8 cellular contexts compared by ENCODE assay signal in genomic region chr4:86593726-86594558, GRCh38. TPM values are rescaled to one million over a fixed set of nuclear protein-coding genes. Genes with fewer than 3 reads are reported as not detected.
A peak's percentile ranks its signal among the peaks of the same experiment; 100 is the strongest.
DNase-seq lines count a peak whose midpoint lies in the region; ATAC-seq and TF ChIP-seq lines count a peak whose summit lies in the region.

Gene PTPN13 (plus strand): TSS chr4:86594315. CDS start chr4:86635257, 40,942 bp downstream.

- ATAC-seq in GM19025 (IDR thresholded peaks at IDR 0.05; ENCODE audit: low read depth, unreplicated experiment) = peak; percentile 99
- ATAC-seq in HG03196 (IDR thresholded peaks at IDR 0.05; ENCODE audit: unreplicated experiment) = peak; percentile 97

- H3K27ac ChIP-seq in ectodermal cell (ENCODE audit: insufficient read depth, low read depth, low read length, poor library complexity, severe bottlenecking) = peak within 1 kb of the TSS; percentile 90

- peaks cover 12% of the 10 kb centered on the region for H3K4me1 ChIP-seq in ectodermal cell (ENCODE audit: control insufficient read depth, insufficient read depth, low read length)

- intact Hi-C loops in lower leg skin (cut with DNase I; ENCODE audit: low total_unique reads) = loop anchor here (10.0 kb wide), 1 partner anchor 311 kb away; no protein-coding TSS in a partner anchor

- no peaks in the 10 kb centered on the region for H3K36me3 ChIP-seq in ectodermal cell (ENCODE audit: control insufficient read depth, insufficient read depth, low read length)

- no peaks in the 10 kb centered on the region for H3K9me3 ChIP-seq in ectodermal cell (ENCODE audit: control insufficient read depth, low read length)

- no peak for TF ChIP-seq CTCF in AG09309 (IDR thresholded peaks at IDR 0.05; ENCODE audit: control insufficient read depth, insufficient read depth, low read depth, low read length, missing control alignments)
- TF ChIP-seq CTCF in lower leg skin (IDR thresholded peaks at IDR 0.05) = no peak

- H3K4me3 ChIP-seq in AG09309 (ENCODE audit: control insufficient read depth, low read depth, low read length) (peak within 1 kb of the TSS; percentile 87), ectodermal cell (ENCODE audit: insufficient read depth, low read depth, low read length) (peak within 1 kb of the TSS; percentile 74), lower leg skin (ENCODE audit: low read depth, poor library complexity, severe bottlenecking) (peak within 1 kb of the TSS; percentile 80)

- no peaks in the 10 kb centered on the region for H3K27me3 ChIP-seq in ectodermal cell (ENCODE audit: control insufficient read depth, insufficient read depth, low read length, poor library complexity, severe bottlenecking)

- TF ChIP-seq POLR2A in lower leg skin (IDR thresholded peaks at IDR 0.05) = no peak

- 0% methylated on average over 56 to 59 of the region's 59 CpGs for WGBS in ectodermal cell, 2 experiments
- WGBS in lower leg skin, 2 donors = 1 to 3% methylated on average over 29 to 50 of the region's 59 CpGs

- DNase-seq in AG09309 (ENCODE audit: low read depth) (peak; percentile 92), NCI-H510A treated with DMSO at 0.1 percent for 48 hours (lab: John Stamatoyannopoulos, UW) (peak; percentile 95), lower leg skin (ENCODE audit: low spot score in 2 of 2) (peak; percentile 95 to 99)
- peak; percentile 76 to 83 for DNase-seq in activated CD4-positive, alpha-beta T cell treated with anti-CD3 and anti-CD28 coated beads, Interleukin-2, amount 50 U/mL, for 48 hours
- peak; percentile 57 for DNase-seq in stimulated activated CD4-positive, alpha-beta T cell treated with anti-CD3 and anti-CD28 coated beads, Interleukin-4, amount 100 ng/mL, for 1 hour

RNA-seq across cellular contexts. Expression of gene PTPN13, which starts in this region (rescaled TPM):
- 152 TPM for polyA plus RNA-seq in ectodermal cell (2013, experiment 1 of 4)
- 180 TPM for polyA plus RNA-seq in ectodermal cell (2013, experiment 2 of 4)
- 111 TPM for polyA plus RNA-seq in ectodermal cell (2013, experiment 3 of 4)
- polyA plus RNA-seq in ectodermal cell (2013, experiment 4 of 4) = 126 TPM
- total RNA-seq in lower leg skin = 100 to 1,000 TPM in 3 of 4 donors, 10 to 100 TPM in 1; 98.7 to 135 (median 113) TPM

Comparison
In these comparisons a context has a peak if more than half of its experiments do, and no peak if none do; other contexts are left out.
1. Peak in every context shown above with its lines: DNase-seq, ATAC-seq, H3K4me3 ChIP-seq and H3K27ac ChIP-seq.